1 cellular context compared by ENCODE assay signal in genomic region chr7:140926021-140926812, GRCh38.
TF ChIP-seq lines count a peak whose summit lies in the region.

No MANE protein-coding gene starts in this region.

TF ChIP-seq in HepG2, 621 proteins besides CTCF, POLR2A, EP300 and RAD21 (continued from another document):
- TF ChIP-seq NFE2L2 (IDR thresholded peaks at IDR 0.05; ENCODE audit: low read length) (no peak), SATB2 (CRISPR knock-in tag; IDR thresholded peaks at IDR 0.05) (no peak), ZNF121 (CRISPR knock-in tag; IDR thresholded peaks at IDR 0.05) (0 out of 2 replicates have a peak, but pooled peaks have one; percentile 26)
